Comparison of ENCODE assay signal across 1 cellular context in genomic region chr19:55484571-55485438, GRCh38.
TF ChIP-seq lines count a peak whose summit lies in the region.

NAT14 (plus strand) TSS chr19:55485188; CDS start chr19:55485709, 521 bp downstream.

TF ChIP-seq in GM12878, 131 proteins besides CTCF, POLR2A, EP300 and RAD21 (continued from another document and continues in another):
- TF ChIP-seq ZNF592 (IDR thresholded peaks at IDR 0.05) (no peak), HCFC1 (IDR thresholded peaks at IDR 0.05; ENCODE audit: low read length) (no peak; the same call in 1 of the 2 replicates), ZBTB40 (IDR thresholded peaks at IDR 0.05; ENCODE audit: borderline replicate concordance) (peak; percentile 73), GABPA (IDR thresholded peaks at IDR 0.05; ENCODE audit: low read depth) (peak; percentile 75), NFYA (IDR thresholded peaks at IDR 0.05; ENCODE audit: borderline replicate concordance, low read depth, low read length) (no peak), FOXK2 (IDR thresholded peaks at IDR 0.05) (no peak), BMI1 (IDR thresholded peaks at IDR 0.05; ENCODE audit: borderline replicate concordance) (peak; percentile 81), SIN3A (IDR thresholded peaks at IDR 0.05; ENCODE audit: low read depth, low read length) (peak; percentile 71; the same call in 1 of the 2 replicates), MXI1 (IDR thresholded peaks at IDR 0.05; ENCODE audit: low read depth, low read length) (peak; percentile 37; the same call in 1 of the 2 replicates), POU2F2 (IDR thresholded peaks at IDR 0.05; ENCODE audit: borderline replicate concordance, low read depth, low read length) (no peak), NKRF (conservative IDR thresholded peaks at IDR 0.05) (peak; percentile 79), SREBF2 (IDR thresholded peaks at IDR 0.05; ENCODE audit: low read length) (no peak), TCF3 (IDR thresholded peaks at IDR 0.05; ENCODE audit: borderline replicate concordance, insufficient read depth, low read depth, low read length) (0 out of 2 replicates have a peak, but pooled peaks have one; percentile 16), IRF3 (IDR thresholded peaks at IDR 0.05) (no peak), E2F8 (IDR thresholded peaks at IDR 0.05; ENCODE audit: low read depth, partially characterized antibody) (no peak), IRF5 (IDR thresholded peaks at IDR 0.05; ENCODE audit: borderline replicate concordance) (no peak), ATF7 (IDR thresholded peaks at IDR 0.05; ENCODE audit: low read depth) (peak; percentile 75), YBX1 (IDR thresholded peaks at IDR 0.05) (no peak), ASH2L (IDR thresholded peaks at IDR 0.05; ENCODE audit: borderline replicate concordance, low read depth) (no peak), BACH1 (IDR thresholded peaks at IDR 0.05; ENCODE audit: borderline replicate concordance) (peak; percentile 47; the same call in 1 of the 2 replicates), ZNF384 (IDR thresholded peaks at IDR 0.05; ENCODE audit: borderline replicate concordance, low read depth, low read length) (no peak), NR2C1 (IDR thresholded peaks at IDR 0.05) (no peak), ESRRA (IDR thresholded peaks at IDR 0.05; ENCODE audit: low read length) (no peak), CUX1 (IDR thresholded peaks at IDR 0.05; ENCODE audit: insufficient replicate concordance, low read depth, low read length) (no peak), CEBPB (IDR thresholded peaks at IDR 0.05; ENCODE audit: borderline replicate concordance in 1 of 2, low read depth in 2 of 2, low read length in 2 of 2) (no peak), KAT2A (conservative IDR thresholded peaks at IDR 0.05; ENCODE audit: control insufficient read depth, low read depth, low read length) (no peak), PRDM15 (CRISPR knock-in tag; IDR thresholded peaks at IDR 0.05) (no peak), SP1 (IDR thresholded peaks at IDR 0.05; ENCODE audit: low read depth, low read length) (peak; percentile 10)
